Comparison of ENCODE assay signal across 34 cellular contexts in genomic region chr4:11376146-11376545, GRCh38. TPM values are rescaled to one million over a fixed set of nuclear protein-coding genes. Genes with fewer than 3 reads are reported as not detected.
"Had no signal": no experiment of that assay in that cellular context is flagged by ENCODE, and none has a peak within 500 bp of the region (broad histone marks: within the 10 kb centered on the region; RNA-seq: fewer than 3 reads in every experiment).

No MANE protein-coding gene starts in this region.

- ATAC-seq: activated naive CD4-positive, alpha-beta T cell treated with anti-CD3 and anti-CD28 coated beads, Interleukin-2, amount 50 U/mL, for 72 hours; activated naive CD8-positive, alpha-beta T cell treated with anti-CD3 and anti-CD28 coated beads, Interleukin-2, amount 50 U/mL, for 24 hours; activated T-cell treated with anti-CD3 and anti-CD28 coated beads, Interleukin-2, amount 50 U/mL, for 4 hours; activated T-cell treated with anti-CD3 and anti-CD28 coated beads, Interleukin-2, amount 50 U/mL, for 72 hours; activated T-helper 17 cell treated with anti-CD3 and anti-CD28 coated beads, Interleukin-2, amount 50 U/mL, for 72 hours; body of pancreas had no signal

- H3K27me3 ChIP-seq: adrenal gland, ascending aorta, body of pancreas, brain microvascular endothelial cell, breast epithelium, cardiac muscle cell had no signal

- FAIRE-seq: astrocyte had no signal

- DNase-seq: activated effector memory CD4-positive, alpha-beta T cell treated with anti-CD3 and anti-CD28 coated beads, Interleukin-2, amount 50 U/mL, for 16 hours; activated effector memory CD4-positive, alpha-beta T cell treated with Interleukin-2 at 50 U/mL for 16 hours; activated gamma-delta T cell; activated gamma-delta T cell treated with Interleukin-2 at 50 U/mL for 16 hours; activated naive CD4-positive, alpha-beta T cell; activated naive CD4-positive, alpha-beta T cell treated with anti-CD3 and anti-CD28 coated beads for 36 hours; activated naive CD4-positive, alpha-beta T cell treated with anti-CD3 and anti-CD28 coated beads, Interleukin-2, amount 10 ng/mL, durations not matched to agents 7 days and 5 days; activated naive CD4-positive, alpha-beta T cell treated with anti-CD3 and anti-CD28 coated beads, Interleukin-2, amount 50 U/mL, for 16 hours; activated naive CD4-positive, alpha-beta T cell treated with Interleukin-2 at 50 U/mL for 16 hours; activated naive CD8-positive, alpha-beta T cell treated with anti-CD3 and anti-CD28 coated beads for 36 hours; activated naive CD8-positive, alpha-beta T cell treated with anti-CD3 and anti-CD28 coated beads, Interleukin-2, amount 10 ng/mL, durations not matched to agents 7 days and 5 days; activated naive CD8-positive, alpha-beta T cell treated with anti-CD3 and anti-CD28 coated beads, Interleukin-2, amount 50 U/mL, for 24 hours; activated T-cell treated with anti-CD3 and anti-CD28 coated beads, Interleukin-2, amount 50 U/mL, for 1 hour; activated T-cell treated with anti-CD3 and anti-CD28 coated beads, Interleukin-2, amount 50 U/mL, for 24 hours; activated T-cell treated with anti-CD3 and anti-CD28 coated beads, Interleukin-2, amount 50 U/mL, for 4 hours; activated T-cell treated with anti-CD3 and anti-CD28 coated beads, Interleukin-2, amount 50 U/mL, for 48 hours; activated T-cell treated with anti-CD3 and anti-CD28 coated beads, Interleukin-2, amount 50 U/mL, for 72 hours; adrenal gland; amniotic stem cell; amygdala; anterior cingulate cortex; aorta; body of pancreas; brain microvascular endothelial cell; caudate nucleus; central memory CD4-positive, alpha-beta T cell; cerebellar nuclear complex had no signal

- H3K4me1 ChIP-seq: adrenal gland, ascending aorta, body of pancreas, breast epithelium had no signal

- H3K27ac ChIP-seq: adrenal gland, ascending aorta, body of pancreas, brain microvascular endothelial cell, breast epithelium, cardiac muscle cell had no signal

- H3K9me3 ChIP-seq: adrenal gland, ascending aorta, body of pancreas, breast epithelium had no signal

- H3K36me3 ChIP-seq: adrenal gland, ascending aorta, brain microvascular endothelial cell, breast epithelium, cardiac muscle cell had no signal

- H3K4me3 ChIP-seq: adrenal gland, ascending aorta, body of pancreas, breast epithelium, cardiac muscle cell had no signal

RNA-seq across cellular contexts. Expression of gene HS3ST1, which starts 52.5 kb away (rescaled TPM):
- total RNA-seq: activated naive CD4-positive, alpha-beta T cell treated with anti-CD3 and anti-CD28 coated beads for 36 hours; activated naive CD4-positive, alpha-beta T cell treated with anti-CD3 and anti-CD28 coated beads, Interleukin-2, amount 50 U/mL, for 72 hours; activated T-cell treated with anti-CD3 and anti-CD28 coated beads, Interleukin-2, amount 50 U/mL, for 72 hours; chondrocyte had no signal
